8 cellular contexts compared by ENCODE assay signal in the genomic region with DNA sequence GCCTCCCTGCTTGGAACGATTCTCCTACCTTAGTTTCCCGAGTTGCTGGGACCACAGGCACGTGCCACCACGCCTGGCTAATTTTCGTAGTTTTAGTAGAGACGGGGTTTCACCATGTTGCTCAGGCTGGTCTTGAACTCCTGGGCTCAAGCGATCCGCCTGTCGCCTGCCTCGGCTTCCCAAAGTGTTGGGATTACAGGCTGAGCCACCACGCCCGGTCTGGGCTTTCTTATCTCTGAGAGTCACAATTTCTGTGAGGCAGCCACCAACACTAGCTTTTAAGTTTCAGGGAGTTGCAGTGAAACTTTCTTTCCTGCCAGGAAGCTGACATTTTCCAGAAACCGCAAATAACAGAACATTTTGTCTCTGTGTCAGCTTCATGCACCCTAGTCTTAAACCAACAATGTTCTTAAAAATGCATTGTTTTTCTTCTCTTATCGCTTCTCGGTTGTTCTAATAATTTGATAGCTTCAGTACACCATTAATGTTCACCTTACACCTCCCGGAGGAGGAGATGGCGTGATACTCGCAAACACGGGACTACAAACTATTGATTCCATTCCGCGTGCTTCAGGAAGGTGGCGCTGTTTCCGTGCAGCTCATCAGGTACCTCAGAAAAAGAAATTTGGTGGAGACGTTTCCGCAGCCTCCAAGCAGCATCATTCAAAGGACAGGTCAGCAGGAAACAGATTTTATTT. TPM values are rescaled to one million over a fixed set of nuclear protein-coding genes. Genes with fewer than 3 reads are reported as not detected.
A peak's percentile ranks its signal among the peaks of the same experiment; 100 is the strongest.
DNase-seq lines count a peak whose midpoint lies in the region; ATAC-seq, FAIRE-seq and TF ChIP-seq lines count a peak whose summit lies in the region.

No MANE protein-coding gene starts in this region.

- H3K27me3 ChIP-seq in prostate gland (replicated peaks; ENCODE audit: insufficient read depth), result no peaks in the 10 kb centered on the region

- intact Hi-C loops in Right ventricle myocardium superior (cut with DNase I), result no loop called here
- intact Hi-C loops in prostate gland (cut with DNase I), result no loop called here

- H3K27ac ChIP-seq in prostate gland, result peak overlapping the region; percentile 16 to 19

- no peaks in the 10 kb centered on the region for H3K36me3 ChIP-seq in prostate gland

- peak overlapping the region in 1 of 2 donors; percentile 1 for H3K27ac Mint-ChIP-seq in activated naive CD4-positive, alpha-beta T cell treated with anti-CD3 and anti-CD28 coated beads, Interleukin-2, amount 50 U/mL, for 72 hours

- no peak for TF ChIP-seq POLR2A in prostate gland (IDR thresholded peaks at IDR 0.05)

- no peak for FAIRE-seq in urothelium cell line (lab: Jason Lieb, UNC)

- DNase-seq in NCI-H1417 (lab: John Stamatoyannopoulos, UW) (peak; percentile 21 to 74 (median 29)), NCI-H1417 treated with DMSO at 0.1 percent for 48 hours (lab: John Stamatoyannopoulos, UW) (no peak), LNCaP clone FGC (ENCODE audit: low read depth) (peak; percentile 39), SKM-1 treated with dmso at 0.1 percent for 144 hours (lab: John Stamatoyannopoulos, UW; ENCODE audit: unreplicated experiment) (peak; percentile 45), Right ventricle myocardium superior (peak; percentile 74), prostate gland (ENCODE audit: low spot score) (peak; percentile 60), urothelium cell line (ENCODE audit: low spot score) (peak; percentile 80)
- DNase-seq in activated naive CD4-positive, alpha-beta T cell treated with anti-CD3 and anti-CD28 coated beads, Interleukin-2, amount 50 U/mL, for 72 hours (ENCODE audit: low spot score in 2 of 2), result peak; percentile 67 to 68

- H3K9me3 ChIP-seq in prostate gland, result no peaks in the 10 kb centered on the region

- WGBS in prostate gland, result 35% methylated on average over 25 of the region's 25 CpGs

- H3K4me3 ChIP-seq in LNCaP clone FGC (ENCODE audit: low read depth, low read length) (no peak overlapping the region), prostate gland (no peak overlapping the region)

- ATAC-seq in activated naive CD4-positive, alpha-beta T cell treated with anti-CD3 and anti-CD28 coated beads, Interleukin-2, amount 50 U/mL, for 72 hours, result peak; percentile 76 to 87
- peak; percentile 79 for ATAC-seq in Right ventricle myocardium superior (ENCODE audit: poor library complexity)

- no peaks in the 10 kb centered on the region for H3K9me3 Mint-ChIP-seq in activated naive CD4-positive, alpha-beta T cell treated with anti-CD3 and anti-CD28 coated beads, Interleukin-2, amount 50 U/mL, for 72 hours

- no peaks in the 10 kb centered on the region for H3K36me3 Mint-ChIP-seq in activated naive CD4-positive, alpha-beta T cell treated with anti-CD3 and anti-CD28 coated beads, Interleukin-2, amount 50 U/mL, for 72 hours

- TF ChIP-seq CTCF in LNCaP clone FGC (IDR thresholded peaks at IDR 0.05; ENCODE audit: control insufficient read depth, extremely low read depth, insufficient read depth), result peak; percentile 98
- TF ChIP-seq CTCF in prostate gland (IDR thresholded peaks at IDR 0.05), result peak; percentile 65 to 80 (median 80)

- H3K4me1 ChIP-seq in prostate gland (replicated peaks), result no peaks in the 10 kb centered on the region

RNA-seq across cellular contexts. Expression of a gene that starts 7.4 kb away (rescaled TPM):
- total RNA-seq in activated naive CD4-positive, alpha-beta T cell treated with anti-CD3 and anti-CD28 coated beads, Interleukin-2, amount 50 U/mL, for 72 hours, result 10 to 100 TPM; 15.8 to 16.5 TPM
- total RNA-seq in Right ventricle myocardium superior (22.4 TPM), prostate gland (10 to 100 TPM; 52.1 to 67.5 TPM)
